In genomic region chr9:69549310-69550202, GRCh38 we compare ENCODE assay signal across 8 cellular contexts.
DNase-seq lines count a peak whose midpoint lies in the region; ATAC-seq and TF ChIP-seq lines count a peak whose summit lies in the region.

No MANE protein-coding gene starts in this region.

- no peaks in the 10 kb centered on the region for H3K36me3 Mint-ChIP-seq in activated CD4-positive, alpha-beta T cell treated with anti-CD3 and anti-CD28 coated beads for 36 hours (ENCODE audit: low read depth)

- no peak overlapping the region for H2AFZ ChIP-seq in PC-9

- H3K9me2 ChIP-seq in PC-9 (ENCODE audit: insufficient read depth): no peaks in the 10 kb centered on the region

- DNase-seq in activated CD4-positive, alpha-beta T cell treated with anti-CD3 and anti-CD28 coated beads for 36 hours: peak; percentile 52
- no peak for DNase-seq in activated CD4-positive, alpha-beta T cell treated with anti-CD3 and anti-CD28 coated beads, Interleukin-2, amount 50 U/mL, for 1 hour
- DNase-seq in PC-9 (peak; percentile 29 to 40), choroid plexus epithelial cell (ENCODE audit: low read depth) (peak; percentile 62), left lung (no peak), transverse colon (no peak)

- BruUV-seq in PC-9 (replicated peaks; lab: Mats Ljungman, UMichigan): no TSS peak

- WGBS in transverse colon (ENCODE audit: low coverage in 1 of 2), 2 donors: 18 to 23% methylated on average over 11 to 14 of the region's 14 CpGs

- H3K4me1 ChIP-seq in PC-9 (replicated peaks; ENCODE audit: insufficient read depth) (no peaks in the 10 kb centered on the region), left lung (no peaks in the 10 kb centered on the region), transverse colon (peaks cover 0 to 3% (median 0%) of the 10 kb centered on the region in 4 donors)

- H3K36me3 ChIP-seq in PC-9 (ENCODE audit: low read depth) (no peaks in the 10 kb centered on the region), left lung (no peaks in the 10 kb centered on the region), transverse colon (no peaks in the 10 kb centered on the region)

- TF ChIP-seq CTCF in PC-9 (conservative IDR thresholded peaks at IDR 0.05): peak; percentile 96
- peak; percentile 82 for TF ChIP-seq CTCF in choroid plexus epithelial cell (conservative IDR thresholded peaks at IDR 0.05; ENCODE audit: low read depth, low read length)
- peak; percentile 56 to 82 for TF ChIP-seq CTCF in left lung (IDR thresholded peaks at IDR 0.05)
- peak; percentile 83 to 86 (median 86) for TF ChIP-seq CTCF in transverse colon (IDR thresholded peaks at IDR 0.05)

- H3K9me3 Mint-ChIP-seq in activated CD4-positive, alpha-beta T cell treated with anti-CD3 and anti-CD28 coated beads for 36 hours (ENCODE audit: low read depth): no peaks in the 10 kb centered on the region

- TF ChIP-seq POLR2A in transverse colon (IDR thresholded peaks at IDR 0.05): no peak

- in situ Hi-C loops in transverse colon (cut with MboI; ENCODE audit: low pct_ligation_motif_present in 1 of 4, low pct_unique_long_range_greater_than_20kb in 1 of 4, low sequenced_read_pairs in 3 of 4): loop anchor here (5.0 to 10.0 kb wide), 3 partner anchors 125 to 135 kb away; no protein-coding TSS in a partner anchor

- no peaks in the 10 kb centered on the region for H4K20me1 ChIP-seq in PC-9 (ENCODE audit: insufficient read depth)

- no peak overlapping the region for H3K27ac Mint-ChIP-seq in activated CD4-positive, alpha-beta T cell treated with anti-CD3 and anti-CD28 coated beads for 36 hours

- no peaks in the 10 kb centered on the region for H3F3A ChIP-seq in PC-9 (ENCODE audit: insufficient read depth, low read depth)

- intact Hi-C loops in activated CD4-positive, alpha-beta T cell treated with anti-CD3 and anti-CD28 coated beads for 36 hours (cut with DNase I, micrococcal nuclease): loop anchor here (1.0 to 10.0 kb wide), 5 partner anchors 126 to 514 kb away; partner anchors contain the start of gene FXN (in 2 of the 2)
- intact Hi-C loops in PC-9 (cut with micrococcal nuclease; ENCODE audit: unreplicated experiment) (loop anchor here (1.0 to 5.0 kb wide), 7 partner anchors 123 to 522 kb away; partner anchors contain the start of gene APBA1), left lung (cut with DNase I) (loop anchor here in 1 of 2 donors (5.0 kb wide), 1 partner anchor 127 kb away; no protein-coding TSS in a partner anchor), transverse colon (cut with DNase I; ENCODE audit: low total_unique reads) (loop anchor here (10.0 kb wide), 1 partner anchor 125 kb away; no protein-coding TSS in a partner anchor)

- no peak overlapping the region for H3K4me3 Mint-ChIP-seq in activated CD4-positive, alpha-beta T cell treated with anti-CD3 and anti-CD28 coated beads for 36 hours

- no peak for TF ChIP-seq EP300 in transverse colon (IDR thresholded peaks at IDR 0.05; ENCODE audit: low read depth)

- CTCF ChIA-PET in activated CD4-positive, alpha-beta T cell treated with anti-CD3 and anti-CD28 coated beads for 36 hours (lab: Charles Lee): interaction anchor here (3.5 kb wide), 1 partner anchor 128 kb away, joined by 29 read pairs; no protein-coding TSS in a partner anchor
- CTCF ChIA-PET in PC-9 (lab: Charles Lee): no interaction called here

- H3K79me2 ChIP-seq in PC-9 (ENCODE audit: low read depth): no peaks in the 10 kb centered on the region

- ATAC-seq in activated CD4-positive, alpha-beta T cell treated with anti-CD3 and anti-CD28 coated beads for 36 hours: peak; percentile 80
- ATAC-seq in HG02759 (IDR thresholded peaks at IDR 0.05; ENCODE audit: unreplicated experiment): peak; percentile 43
- peak; percentile 90 for ATAC-seq in left lung
- no peak for ATAC-seq in GM18858 (IDR thresholded peaks at IDR 0.05; ENCODE audit: unreplicated experiment)

- no peaks in the 10 kb centered on the region for H3K9me3 ChIP-seq in PC-9 (ENCODE audit: insufficient read depth, low read depth)
- no peaks in the 10 kb centered on the region for H3K9me3 ChIP-seq in left lung
- H3K9me3 ChIP-seq in transverse colon: no peaks in the 10 kb centered on the region

- POLR2A ChIA-PET in activated CD4-positive, alpha-beta T cell treated with anti-CD3 and anti-CD28 coated beads for 36 hours (lab: Charles Lee): no interaction called here
- POLR2A ChIA-PET in PC-9 (lab: Charles Lee; ENCODE audit: unreplicated experiment): no interaction called here

- peak overlapping the region; percentile 20; the same call in 1 of the 2 replicates for H3K4me2 ChIP-seq in PC-9

- peaks cover 5% of the 10 kb centered on the region for H3K4me1 Mint-ChIP-seq in activated CD4-positive, alpha-beta T cell treated with anti-CD3 and anti-CD28 coated beads for 36 hours

- H3K4me3 ChIP-seq in PC-9 (no peak overlapping the region), choroid plexus epithelial cell (ENCODE audit: low read depth, low read length) (no peak overlapping the region), left lung (no peak overlapping the region), transverse colon (no peak overlapping the region)

- peaks cover 13% of the 10 kb centered on the region for H3K27me3 Mint-ChIP-seq in activated CD4-positive, alpha-beta T cell treated with anti-CD3 and anti-CD28 coated beads for 36 hours

- H3K27ac ChIP-seq in PC-9 (no peak overlapping the region), left lung (no peak overlapping the region), transverse colon (no peak overlapping the region)

- H3K27me3 ChIP-seq in PC-9 (ENCODE audit: insufficient read depth, low read depth) (0 out of 2 replicates have a peak, but pooled peaks cover 4% of the 10 kb centered on the region), left lung (no peaks in the 10 kb centered on the region), transverse colon (no peaks in the 10 kb centered on the region)

Comparison
In these comparisons a context has a peak if more than half of its experiments do, and no peak if none do; other contexts are left out.
1. DNase-seq: peak in activated CD4-positive, alpha-beta T cell treated with anti-CD3 and anti-CD28 coated beads for 36 hours (single experiment), PC-9 (2 of 2) and choroid plexus epithelial cell (single experiment); none in activated CD4-positive, alpha-beta T cell treated with anti-CD3 and anti-CD28 coated beads, Interleukin-2, amount 50 U/mL, for 1 hour (single experiment), left lung (0 of 2) and transverse colon (single experiment).
2. Peak in every context shown above with its lines, with median percentiles within 50 percentile points of each other: CTCF ChIP-seq.